10 cellular contexts compared by ENCODE assay signal in genomic region chr14:105857223-105857815, GRCh38.
DNase-seq lines count a peak whose midpoint lies in the region; ATAC-seq, FAIRE-seq and TF ChIP-seq lines count a peak whose summit lies in the region.
"Had no signal": no experiment of that assay in that cellular context is flagged by ENCODE, and none has a peak within 500 bp of the region (broad histone marks: within the 10 kb centered on the region; RNA-seq: fewer than 3 reads in every experiment).

No MANE protein-coding gene starts in this region.

- H3K27ac ChIP-seq in CD4-positive, CD25-positive, alpha-beta regulatory T cell (ENCODE audit: insufficient read depth, low read length, poor library complexity, severe bottlenecking), result peak overlapping the region; percentile 76
- H3K27ac ChIP-seq in naive thymus-derived CD4-positive, alpha-beta T cell (ENCODE audit: low read depth, low read length), result no peak overlapping the region
- H3K27ac ChIP-seq: SJCRH30 had no signal

- DNase-seq in CD4-positive, CD25-positive, alpha-beta regulatory T cell, result peak in 2 of 3 donors; percentile 55 to 79
- DNase-seq in GM18507 (ENCODE audit: extremely low spot score, insufficient read length, low read depth), result no peak
- peak; percentile 54 for DNase-seq in activated CD8-positive, alpha-beta memory T cell treated with anti-CD3 and anti-CD28 coated beads, Interleukin-2, amount 50 U/mL, for 48 hours
- DNase-seq in naive thymus-derived CD4-positive, alpha-beta T cell, result peak in 2 of 9 donors; percentile 6 to 20
- no peak for DNase-seq in medulla oblongata (ENCODE audit: extremely low spot score)
- no peak for DNase-seq in NCI-H2196 (lab: John Stamatoyannopoulos, UW; ENCODE audit: unreplicated experiment)
- DNase-seq in endothelial cell (ENCODE audit: low spot score), result no peak
- DNase-seq: NCI-H446 had no signal

- peaks cover 14 to 79% (median 24%) of the 10 kb centered on the region in 4 donors for H3K4me1 Mint-ChIP-seq in CD4-positive, CD25-positive, alpha-beta regulatory T cell
- H3K4me1 Mint-ChIP-seq in naive thymus-derived CD4-positive, alpha-beta T cell, result peaks cover 0 to 39% (median 9%) of the 10 kb centered on the region in 7 donors
- no peaks in the 10 kb centered on the region for H3K4me1 Mint-ChIP-seq in endothelial cell (ENCODE audit: unreplicated experiment)

- H3K27me3 Mint-ChIP-seq in CD4-positive, CD25-positive, alpha-beta regulatory T cell, result no peaks in the 10 kb centered on the region
- H3K27me3 Mint-ChIP-seq in naive thymus-derived CD4-positive, alpha-beta T cell, result peaks cover 0 to 29% (median 21%) of the 10 kb centered on the region in 5 donors
- peaks cover 20% of the 10 kb centered on the region for H3K27me3 Mint-ChIP-seq in endothelial cell (ENCODE audit: unreplicated experiment)

- peak overlapping the region; percentile 73 to 91 (median 90) for H3K27ac Mint-ChIP-seq in CD4-positive, CD25-positive, alpha-beta regulatory T cell
- H3K27ac Mint-ChIP-seq in naive thymus-derived CD4-positive, alpha-beta T cell, result peak overlapping the region in 1 of 9 donors; percentile 85
- no peak overlapping the region for H3K27ac Mint-ChIP-seq in endothelial cell (ENCODE audit: unreplicated experiment)

- no peak overlapping the region for H3K4me3 ChIP-seq in CD4-positive, CD25-positive, alpha-beta regulatory T cell (ENCODE audit: low read depth, low read length)
- H3K4me3 ChIP-seq in naive thymus-derived CD4-positive, alpha-beta T cell (ENCODE audit: low read length), result no peak overlapping the region
- H3K4me3 ChIP-seq: SJCRH30 had no signal

- peaks cover 2% of the 10 kb centered on the region for H3K36me3 ChIP-seq in CD4-positive, CD25-positive, alpha-beta regulatory T cell (ENCODE audit: control insufficient read depth, insufficient read depth, low read length)
- no peaks in the 10 kb centered on the region for H3K36me3 ChIP-seq in naive thymus-derived CD4-positive, alpha-beta T cell (ENCODE audit: control insufficient read depth in 2 of 3, insufficient read depth in 3 of 3, low read length in 3 of 3)
- H3K36me3 ChIP-seq: SJCRH30 had no signal

- no peaks in the 10 kb centered on the region for H3K9me3 Mint-ChIP-seq in CD4-positive, CD25-positive, alpha-beta regulatory T cell
- peaks cover 0 to 2% (median 0%) of the 10 kb centered on the region in 11 donors for H3K9me3 Mint-ChIP-seq in naive thymus-derived CD4-positive, alpha-beta T cell
- H3K9me3 Mint-ChIP-seq in endothelial cell (ENCODE audit: unreplicated experiment), result peaks cover 38% of the 10 kb centered on the region

- FAIRE-seq in GM18507 (lab: Jason Lieb, UNC), result peak; percentile 18

- H3K4me3 Mint-ChIP-seq in CD4-positive, CD25-positive, alpha-beta regulatory T cell, result peak overlapping the region in 3 of 4 donors; percentile 49 to 80 (median 61)
- H3K4me3 Mint-ChIP-seq in naive thymus-derived CD4-positive, alpha-beta T cell, result peak overlapping the region in 1 of 10 donors; percentile 74
- no peak overlapping the region for H3K4me3 Mint-ChIP-seq in endothelial cell (ENCODE audit: unreplicated experiment)

- peaks cover 82% of the 10 kb centered on the region for H3K4me1 ChIP-seq in CD4-positive, CD25-positive, alpha-beta regulatory T cell (ENCODE audit: control insufficient read depth, insufficient read depth, low read length, poor library complexity, severe bottlenecking)
- peaks cover 0 to 61% of the 10 kb centered on the region in 2 donors for H3K4me1 ChIP-seq in naive thymus-derived CD4-positive, alpha-beta T cell (ENCODE audit: control insufficient read depth in 2 of 2, insufficient read depth in 2 of 2, low read length in 2 of 2)
- H3K4me1 ChIP-seq: SJCRH30 had no signal

- POLR2A ChIA-PET in naive thymus-derived CD4-positive, alpha-beta T cell (lab: Charles Lee), result interaction anchor here (0.6 kb wide), 2 partner anchors 20 to 516 kb away, joined by 3 to 5 read pairs; no protein-coding TSS in a partner anchor

- CTCF ChIA-PET in naive thymus-derived CD4-positive, alpha-beta T cell (lab: Charles Lee), result interaction anchor here (0.6 kb wide), 1 partner anchor 28 kb away, joined by 3 read pairs; no protein-coding TSS in a partner anchor

- H3K27me3 ChIP-seq in CD4-positive, CD25-positive, alpha-beta regulatory T cell (ENCODE audit: control insufficient read depth, insufficient read depth, low read length), result no peaks in the 10 kb centered on the region
- no peaks in the 10 kb centered on the region for H3K27me3 ChIP-seq in naive thymus-derived CD4-positive, alpha-beta T cell (ENCODE audit: control insufficient read depth in 2 of 2, insufficient read depth in 2 of 2, low read length in 2 of 2)

- intact Hi-C loops in naive thymus-derived CD4-positive, alpha-beta T cell (cut with micrococcal nuclease), result no loop called here

- TF ChIP-seq CTCF in endothelial cell (IDR thresholded peaks at IDR 0.05; ENCODE audit: unreplicated experiment), result no peak

- no peaks in the 10 kb centered on the region for H3K9me3 ChIP-seq in CD4-positive, CD25-positive, alpha-beta regulatory T cell (ENCODE audit: control insufficient read depth in 2 of 2, low read length in 2 of 2)
- no peaks in the 10 kb centered on the region for H3K9me3 ChIP-seq in naive thymus-derived CD4-positive, alpha-beta T cell (ENCODE audit: control insufficient read depth in 2 of 3, low read length in 3 of 3)
- H3K9me3 ChIP-seq: SJCRH30 had no signal

- H3K36me3 Mint-ChIP-seq in CD4-positive, CD25-positive, alpha-beta regulatory T cell, result no peaks in the 10 kb centered on the region
- peaks cover 0 to 4% (median 0%) of the 10 kb centered on the region in 5 donors for H3K36me3 Mint-ChIP-seq in naive thymus-derived CD4-positive, alpha-beta T cell
- peaks cover 22% of the 10 kb centered on the region for H3K36me3 Mint-ChIP-seq in endothelial cell (ENCODE audit: low read depth, unreplicated experiment)

- ATAC-seq in CD4-positive, CD25-positive, alpha-beta regulatory T cell (ENCODE audit: low read depth in 2 of 2), result peak; percentile 15 to 43
- ATAC-seq in naive thymus-derived CD4-positive, alpha-beta T cell, result peak; percentile 3
- no peak for ATAC-seq in GM19467 (IDR thresholded peaks at IDR 0.05; ENCODE audit: unreplicated experiment)

Comparison
In these comparisons a context has a peak if more than half of its experiments do, and no peak if none do; other contexts are left out.
1. DNase-seq: peak in CD4-positive, CD25-positive, alpha-beta regulatory T cell (2 of 3) and activated CD8-positive, alpha-beta memory T cell treated with anti-CD3 and anti-CD28 coated beads, Interleukin-2, amount 50 U/mL, for 48 hours (single experiment); none in GM18507 (single experiment), medulla oblongata (single experiment), NCI-H2196 (single experiment) and endothelial cell (single experiment).